8 cellular contexts compared by ENCODE assay signal in the genomic region with DNA sequence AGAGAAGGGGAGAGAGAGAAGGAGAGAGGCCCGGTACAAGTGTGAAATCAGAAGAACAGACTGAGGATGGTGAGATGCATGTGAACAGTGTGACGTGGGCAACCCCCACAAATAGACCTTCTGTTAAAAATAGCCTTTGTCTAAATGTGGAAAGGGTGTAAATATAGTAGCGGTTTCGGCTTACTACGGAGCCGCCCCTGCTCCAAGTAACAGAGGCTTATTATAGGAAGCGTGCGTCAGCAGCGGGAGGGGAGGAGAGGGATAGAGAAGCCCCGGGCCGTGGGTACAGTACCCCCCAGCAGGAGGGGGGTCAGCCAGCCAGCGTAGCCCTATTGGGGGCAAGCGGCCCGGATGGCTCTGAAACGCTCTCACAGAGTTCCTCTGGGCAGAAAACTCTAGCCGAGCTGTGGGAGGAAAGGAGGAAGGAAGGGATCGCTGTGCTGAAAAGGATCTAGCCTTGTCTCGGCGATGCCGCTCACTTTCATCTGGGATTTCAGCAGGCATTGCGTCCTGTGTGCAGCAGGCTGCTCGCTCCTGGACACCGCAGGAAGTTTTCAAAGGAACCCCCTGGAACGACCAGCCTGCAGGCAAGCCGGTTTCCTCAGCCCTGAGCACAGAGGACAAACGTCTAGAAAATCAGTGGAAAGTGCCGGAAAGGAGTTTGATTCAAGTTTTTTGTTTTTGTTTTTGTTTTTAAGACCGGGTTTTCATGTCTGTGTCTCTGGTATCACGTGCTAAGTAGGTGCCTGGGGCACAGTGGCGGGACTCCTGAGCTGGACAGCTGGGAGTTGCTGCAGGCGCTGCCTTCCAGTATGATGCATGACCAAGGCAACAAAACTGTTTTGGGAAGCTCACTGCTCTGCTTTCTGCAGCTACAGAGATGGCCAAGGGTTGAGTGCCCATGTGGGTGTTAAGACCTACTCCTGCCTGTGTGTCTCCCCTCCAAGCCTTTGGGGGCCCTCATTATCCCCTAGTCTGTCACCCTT.
DNase-seq lines count a peak whose midpoint lies in the region; ATAC-seq, FAIRE-seq and TF ChIP-seq lines count a peak whose summit lies in the region.

No MANE protein-coding gene starts in this region.

- no peak overlapping the region for H3K14ac ChIP-seq in H1 (ENCODE audit: insufficient read length)
- no peak overlapping the region for H3K14ac ChIP-seq in mesenchymal stem cell (ENCODE audit: low read length in 2 of 2)

- H3K9me3 ChIP-seq in H1 (ENCODE audit: insufficient read depth in 2 of 2, low read depth in 1 of 2, low read length in 1 of 2) = no peaks in the 10 kb centered on the region
- H3K9me3 ChIP-seq in mesenchymal stem cell (ENCODE audit: control insufficient read depth, low read length) = no peaks in the 10 kb centered on the region
- H3K9me3 ChIP-seq in transverse colon = no peaks in the 10 kb centered on the region

- H2BK12ac ChIP-seq in H1 (ENCODE audit: low read depth, low read length) = no peak overlapping the region
- H2BK12ac ChIP-seq in mesenchymal stem cell (ENCODE audit: low read length in 2 of 2) = no peak overlapping the region

- H3K79me2 ChIP-seq in H1 (ENCODE audit: control insufficient read depth in 1 of 2, insufficient read depth in 2 of 2, low read length in 2 of 2) = no peaks in the 10 kb centered on the region

- no peak overlapping the region for H3K4me3 ChIP-seq in H1 (ENCODE audit: extremely low read depth in 1 of 4, insufficient read depth in 2 of 4, low read depth in 3 of 4, low read length in 4 of 4)
- H3K4me3 ChIP-seq in mesenchymal stem cell (ENCODE audit: insufficient read depth in 1 of 2, low read depth in 1 of 2, low read length in 2 of 2) = peak overlapping the region; percentile 22 to 77
- peak overlapping the region; percentile 18 to 40 (median 21) for H3K4me3 ChIP-seq in transverse colon

- no peak for TF ChIP-seq POLR2A in H1 (IDR thresholded peaks at IDR 0.05; ENCODE audit: control extremely low read depth in 1 of 2, low read depth in 2 of 2, low read length in 2 of 2)
- no peak for TF ChIP-seq POLR2A in transverse colon (IDR thresholded peaks at IDR 0.05)

- H2AK5ac ChIP-seq in H1 (ENCODE audit: low read depth, low read length) (no peak overlapping the region), mesenchymal stem cell (ENCODE audit: low read length, severe bottlenecking) (no peak overlapping the region)

- H3K36me3 ChIP-seq in H1 (ENCODE audit: control insufficient read depth in 2 of 4, insufficient read depth in 4 of 4, low read length in 3 of 4) (no peaks in the 10 kb centered on the region), mesenchymal stem cell (ENCODE audit: control insufficient read depth in 1 of 2, insufficient read depth in 2 of 2, low read depth in 1 of 2, low read length in 2 of 2) (no peaks in the 10 kb centered on the region), transverse colon (no peaks in the 10 kb centered on the region)

- no peak overlapping the region for H4K5ac ChIP-seq in H1 (ENCODE audit: insufficient read length, low read depth, low read length)

- intact Hi-C loops in transverse colon (cut with DNase I; ENCODE audit: low total_unique reads) = no loop called here

- no peak for TF ChIP-seq RAD21 in H1 (IDR thresholded peaks at IDR 0.05 in 1 of 2, conservative IDR thresholded peaks at IDR 0.05 in 1 of 2; ENCODE audit: low read depth in 2 of 2, low read length in 2 of 2)

- no peak for TF ChIP-seq CTCF in H1 (IDR thresholded peaks at IDR 0.05; ENCODE audit: control extremely low read depth in 1 of 3, insufficient read depth in 1 of 3, low read depth in 1 of 3, low read length in 3 of 3)
- no peak for TF ChIP-seq CTCF in transverse colon (IDR thresholded peaks at IDR 0.05)

- ATAC-seq in GM21576 (IDR thresholded peaks at IDR 0.05; ENCODE audit: unreplicated experiment) (peak; percentile 80), GM19328 (IDR thresholded peaks at IDR 0.05; ENCODE audit: unreplicated experiment) (no peak)

- no peak overlapping the region for H3K9ac ChIP-seq in H1 (replicated peaks in 1 of 4; ENCODE audit: extremely low read depth in 1 of 4, low read depth in 3 of 4, low read length in 3 of 4)
- peak overlapping the region; percentile 91 for H3K9ac ChIP-seq in mesenchymal stem cell (ENCODE audit: low read length)

- no peak overlapping the region for H4K91ac ChIP-seq in H1 (replicated peaks; ENCODE audit: insufficient read length, low read length)
- no peak overlapping the region for H4K91ac ChIP-seq in mesenchymal stem cell (ENCODE audit: low read length)

- DNase-seq in DMS53 treated with DMSO at 0.1 percent for 48 hours (lab: John Stamatoyannopoulos, UW; ENCODE audit: unreplicated experiment) = peak; percentile 13
- peak; percentile 46 for DNase-seq in NOMO-1 treated with dmso at 0.1 percent for 144 hours (lab: John Stamatoyannopoulos, UW; ENCODE audit: unreplicated experiment)
- no peak for DNase-seq in H1 (ENCODE audit: low read depth in 1 of 2, low spot score in 2 of 2)
- DNase-seq in mesenchymal stem cell = peak; percentile 79
- DNase-seq in transverse colon = peak; percentile 10
- no peak for DNase-seq in HT-29 (ENCODE audit: low spot score)

- POLR2A ChIA-PET in H1 (lab: Charles Lee; ENCODE audit: partially characterized antibody) = interaction anchor here (1.1 kb wide), 1 partner anchor 8 kb away, joined by 3 read pairs; no protein-coding TSS in a partner anchor

- H2BK120ac ChIP-seq in H1 (replicated peaks; ENCODE audit: low read depth, low read length) = no peak overlapping the region
- H2BK120ac ChIP-seq in mesenchymal stem cell (ENCODE audit: low read depth, low read length) = no peak overlapping the region

- peaks cover 0 to 5% (median 1%) of the 10 kb centered on the region in 4 experiments; a peak in 4 of 7 replicates for H3K4me1 ChIP-seq in H1 (replicated peaks in 1 of 4; ENCODE audit: control insufficient read depth in 3 of 4, insufficient read depth in 4 of 4, low read length in 3 of 4)
- peaks cover 2% of the 10 kb centered on the region for H3K4me1 ChIP-seq in mesenchymal stem cell (ENCODE audit: control insufficient read depth, insufficient read depth, low read depth, low read length)
- peaks cover 0 to 5% (median 1%) of the 10 kb centered on the region in 4 donors for H3K4me1 ChIP-seq in transverse colon

- no peak overlapping the region for H3K56ac ChIP-seq in H1 (replicated peaks; ENCODE audit: insufficient read length, low read depth, low read length)

- no peak overlapping the region; the same call in 1 of the 2 replicates for H2AFZ ChIP-seq in H1 (ENCODE audit: low read length)
- no peak overlapping the region for H2AFZ ChIP-seq in mesenchymal stem cell (ENCODE audit: low read depth, low read length)

- H3K27me3 ChIP-seq in H1 (replicated peaks in 1 of 4; ENCODE audit: control insufficient read depth in 3 of 4, extremely low read depth in 1 of 4, insufficient read depth in 3 of 4, low read length in 3 of 4) (no peaks in the 10 kb centered on the region), mesenchymal stem cell (ENCODE audit: control insufficient read depth in 1 of 2, insufficient read depth in 1 of 2, low read length in 2 of 2) (peaks cover 0 to 16% of the 10 kb centered on the region in 2 experiments), transverse colon (no peaks in the 10 kb centered on the region)

- H3K18ac ChIP-seq in H1 (ENCODE audit: extremely low read depth, low read length) = no peak overlapping the region; the same call in 1 of the 2 replicates
- peak overlapping the region in 1 of 2 experiments; percentile 13 for H3K18ac ChIP-seq in mesenchymal stem cell (ENCODE audit: low read depth in 1 of 2, low read length in 2 of 2)

- H3K4me2 ChIP-seq in H1 (ENCODE audit: insufficient read depth in 1 of 2, low read depth in 2 of 2, low read length in 2 of 2) (peak overlapping the region in 1 of 2 experiments; percentile 9; a peak in 1 of 4 replicates), mesenchymal stem cell (ENCODE audit: low read length, poor library complexity, severe bottlenecking) (peak overlapping the region; percentile 91)

- FAIRE-seq in H1 (lab: Jason Lieb, UNC) = no peak

- H3K4ac ChIP-seq in H1 (replicated peaks; ENCODE audit: insufficient read length, low read depth, low read length) = no peak overlapping the region
- H3K4ac ChIP-seq in mesenchymal stem cell (ENCODE audit: low read depth in 1 of 2, low read length in 2 of 2) = no peak overlapping the region

- H2BK5ac ChIP-seq in H1 (ENCODE audit: low read depth, low read length) (no peak overlapping the region), mesenchymal stem cell (ENCODE audit: low read depth, low read length, poor library complexity, severe bottlenecking) (no peak overlapping the region)

- H3K23ac ChIP-seq in H1 (ENCODE audit: insufficient read length) (no peak overlapping the region), mesenchymal stem cell (ENCODE audit: low read length in 2 of 2) (no peak overlapping the region)

- TF ChIP-seq EP300 in H1 (IDR thresholded peaks at IDR 0.05; ENCODE audit: borderline replicate concordance in 1 of 2, low read depth in 2 of 2, low read length in 2 of 2) (no peak), transverse colon (IDR thresholded peaks at IDR 0.05; ENCODE audit: low read depth) (no peak)

- H2BK20ac ChIP-seq in H1 (ENCODE audit: low read length) = no peak overlapping the region

- H2BK15ac ChIP-seq in H1 (ENCODE audit: low read length) (no peak overlapping the region), mesenchymal stem cell (ENCODE audit: low read depth, poor library complexity, severe bottlenecking) (peak overlapping the region; percentile 73)

- no peak overlapping the region for H3K27ac ChIP-seq in H1 (ENCODE audit: low read depth, low read length)
- no peak overlapping the region for H3K27ac ChIP-seq in mesenchymal stem cell (ENCODE audit: low read length, poor library complexity, severe bottlenecking)
- peak overlapping the region; percentile 53 to 66 (median 61) for H3K27ac ChIP-seq in transverse colon

- H4K20me1 ChIP-seq in H1 (replicated peaks in 1 of 2; ENCODE audit: control insufficient read depth in 1 of 2, insufficient read depth in 2 of 2, low read length in 2 of 2) = no peaks in the 10 kb centered on the region

- 86% methylated on average over 28 of the region's 31 CpGs; no CpG with 5 or more reads in 1 of the 2 experiments for WGBS in H1 (ENCODE audit: extremely low coverage in 1 of 2, insufficient coverage in 1 of 2, insufficient read length in 1 of 2, insufficient replicate concordance in 2 of 2, low coverage in 1 of 2, low lambda C conversion rate in 2 of 2, missing lambda C conversion rate in 1 of 2), 2 experiments
- WGBS in mesenchymal stem cell = 43% methylated on average over 30 of the region's 31 CpGs
- WGBS in transverse colon (ENCODE audit: low coverage in 1 of 2), 2 donors = 27 to 36% methylated on average over 6 to 31 of the region's 31 CpGs

- in situ Hi-C loops in transverse colon (cut with MboI; ENCODE audit: low pct_ligation_motif_present in 1 of 4, low pct_unique_long_range_greater_than_20kb in 1 of 4, low sequenced_read_pairs in 3 of 4) = no loop called here

- CTCF ChIA-PET in H1 (lab: Charles Lee; ENCODE audit: partially characterized antibody) = interaction anchor here (1.3 kb wide), 1 partner anchor 18 kb away, joined by 3 read pairs; no protein-coding TSS in a partner anchor

- H3K23me2 ChIP-seq in H1 (ENCODE audit: low read depth, low read length) = no peaks in the 10 kb centered on the region; the same call in 1 of the 2 replicates

- H3K79me1 ChIP-seq in H1 (ENCODE audit: low read depth, low read length) = no peaks in the 10 kb centered on the region
- no peaks in the 10 kb centered on the region for H3K79me1 ChIP-seq in mesenchymal stem cell (replicated peaks; ENCODE audit: low read length, poor library complexity, severe bottlenecking)

- H4K8ac ChIP-seq in H1 (ENCODE audit: extremely low read depth, insufficient read depth, low read length) (peak overlapping the region; percentile 46; the same call in 1 of the 2 replicates), mesenchymal stem cell (ENCODE audit: low read length) (peak overlapping the region; percentile 5)

Comparison
In these comparisons a context has a peak if more than half of its experiments do, and no peak if none do; other contexts are left out.
1. DNase-seq: peak in DMS53 treated with DMSO at 0.1 percent for 48 hours (single experiment), NOMO-1 treated with dmso at 0.1 percent for 144 hours (single experiment), mesenchymal stem cell (single experiment) and transverse colon (single experiment); none in H1 (0 of 2) and HT-29 (single experiment).
2. H3K27ac ChIP-seq: peak in transverse colon (4 of 4); none in H1 (single experiment) and mesenchymal stem cell (single experiment).
3. H3K4me3 ChIP-seq: peak in mesenchymal stem cell (2 of 2) and transverse colon (4 of 4); none in H1 (0 of 4).